20 cellular contexts compared by ENCODE assay signal in genomic region chr12:129594098-129594497, GRCh38.
"Had no signal": no experiment of that assay in that cellular context is flagged by ENCODE, and none has a peak within 500 bp of the region (broad histone marks: within the 10 kb centered on the region; RNA-seq: fewer than 3 reads in every experiment).

No MANE protein-coding gene starts in this region.

- ATAC-seq: activated T-cell treated with anti-CD3 and anti-CD28 coated beads, Interleukin-2, amount 50 U/mL, for 72 hours; right cardiac atrium had no signal

- H3K27me3 Mint-ChIP-seq: activated naive CD8-positive, alpha-beta T cell had no signal

- H3K27me3 ChIP-seq: colonic mucosa, tibial nerve had no signal

- DNase-seq: activated CD4-positive, alpha-beta T cell treated with anti-CD3 and anti-CD28 coated beads for 4 hours; activated CD4-positive, alpha-beta T cell treated with anti-CD3 and anti-CD28 coated beads, Interleukin-2, amount 50 U/mL, for 4 hours; activated naive CD4-positive, alpha-beta T cell treated with Interleukin-2 at 50 U/mL for 16 hours; activated T-cell treated with anti-CD3 and anti-CD28 coated beads for 4 hours; activated T-cell treated with anti-CD3 and anti-CD28 coated beads, Interleukin-2, amount 50 U/mL, for 72 hours; aorta; colonic mucosa; effector CD8-positive, alpha-beta T cell; left colon; mammary epithelial cell; occipital lobe; right cardiac atrium; stimulated activated CD4-positive, alpha-beta T cell treated with anti-CD3 and anti-CD28 coated beads, Interleukin-2, amount 100 ng/mL, for 48 hours; stimulated activated naive CD4-positive, alpha-beta T cell treated with Interleukin-2 at 50 U/mL for 16 hours; T-helper 1 cell had no signal

- FAIRE-seq: frontal cortex had no signal

- H3K4me3 ChIP-seq: colonic mucosa, tibial nerve had no signal

- H3K27ac ChIP-seq: colonic mucosa, tibial nerve had no signal

- H3K4me1 ChIP-seq: colonic mucosa, tibial nerve had no signal

- H3K9me3 ChIP-seq: colonic mucosa, tibial nerve had no signal

- H3K36me3 Mint-ChIP-seq: activated naive CD8-positive, alpha-beta T cell had no signal

- H3K36me3 ChIP-seq: colonic mucosa, tibial nerve had no signal

- H3K4me3 Mint-ChIP-seq: activated naive CD8-positive, alpha-beta T cell; activated T-cell treated with anti-CD3 and anti-CD28 coated beads, Interleukin-2, amount 50 U/mL, for 72 hours; nephron; T-helper 2 cell treated with Interferon-gamma antibody and Interleukin-4, amounts not matched to agents 5 μg/mL and 100 μg/mL, for 36 hours had no signal

- H3K27ac Mint-ChIP-seq: activated naive CD8-positive, alpha-beta T cell; activated T-cell treated with anti-CD3 and anti-CD28 coated beads, Interleukin-2, amount 50 U/mL, for 72 hours; nephron; T-helper 2 cell treated with Interferon-gamma antibody and Interleukin-4, amounts not matched to agents 5 μg/mL and 100 μg/mL, for 36 hours had no signal
